ENCODE assay signal across 1 cellular context in the genomic region with DNA sequence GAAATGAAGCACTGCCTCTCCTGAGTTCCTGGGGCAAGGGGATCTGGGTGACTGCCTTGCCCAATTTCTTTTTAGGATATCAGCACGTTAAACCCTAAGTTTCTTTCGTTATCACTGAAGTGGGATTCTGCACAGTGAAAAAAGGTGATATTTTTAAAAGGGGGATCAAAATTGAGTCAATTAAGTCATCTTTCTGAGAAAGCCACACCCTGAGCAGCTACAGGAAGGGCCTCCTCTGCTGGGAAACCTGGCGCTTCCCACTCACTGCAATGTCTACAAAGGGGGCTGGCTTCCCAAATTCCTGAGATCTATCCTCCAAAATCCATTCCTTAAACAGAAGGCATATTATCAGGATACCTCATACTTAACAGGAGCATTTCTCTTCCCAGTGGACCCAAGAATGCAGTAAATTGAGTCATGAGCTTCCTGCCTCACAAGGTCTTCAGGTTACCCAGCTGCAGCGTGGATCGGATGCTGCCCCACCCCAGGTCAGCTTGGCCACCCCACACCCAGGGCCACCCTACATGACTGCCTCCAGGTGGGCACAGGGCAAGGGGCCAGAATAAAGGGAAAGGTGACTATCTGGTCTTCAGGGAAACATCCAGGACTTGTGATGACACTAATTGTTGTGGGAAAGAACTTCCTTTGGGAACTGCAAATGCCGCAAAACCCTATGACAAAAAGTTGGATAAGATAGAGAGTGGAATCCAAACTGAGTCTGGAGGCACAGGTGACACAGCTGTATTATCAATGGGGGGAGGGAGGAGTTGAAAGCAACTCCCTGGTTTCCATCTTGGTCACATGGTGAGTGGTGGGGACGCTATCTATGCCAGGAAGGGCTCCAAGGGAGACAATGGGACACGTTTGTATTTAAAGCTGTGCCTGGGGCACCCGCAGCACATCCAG.
TF ChIP-seq lines count a peak whose summit lies in the region.

No MANE protein-coding gene starts in this region.

TF ChIP-seq in IMR-90, 13 proteins besides CTCF, POLR2A, EP300 and RAD21:
- TF ChIP-seq NFE2L2 (IDR thresholded peaks at IDR 0.05; ENCODE audit: low read depth, low read length) (no peak), MAFK (IDR thresholded peaks at IDR 0.05; ENCODE audit: low read depth, low read length) (no peak), MXI1 (IDR thresholded peaks at IDR 0.05; ENCODE audit: borderline replicate concordance, low read depth, low read length) (no peak), CHD1 (IDR thresholded peaks at IDR 0.05; ENCODE audit: low read depth, low read length) (no peak), SMC3 (IDR thresholded peaks at IDR 0.05; ENCODE audit: low read depth, low read length) (no peak), RCOR1 (IDR thresholded peaks at IDR 0.05; ENCODE audit: insufficient replicate concordance, low read length) (no peak), BHLHE40 (IDR thresholded peaks at IDR 0.05; ENCODE audit: low read depth, low read length) (no peak), FOS (IDR thresholded peaks at IDR 0.05; ENCODE audit: low read depth, low read length) (no peak), CEBPB (IDR thresholded peaks at IDR 0.05; ENCODE audit: low read depth, low read length) (no peak), RFX5 (IDR thresholded peaks at IDR 0.05; ENCODE audit: low read depth, low read length) (no peak), MAZ (IDR thresholded peaks at IDR 0.05; ENCODE audit: borderline replicate concordance, low read depth, low read length) (no peak)
- TF ChIP-seq, protein P1, sequence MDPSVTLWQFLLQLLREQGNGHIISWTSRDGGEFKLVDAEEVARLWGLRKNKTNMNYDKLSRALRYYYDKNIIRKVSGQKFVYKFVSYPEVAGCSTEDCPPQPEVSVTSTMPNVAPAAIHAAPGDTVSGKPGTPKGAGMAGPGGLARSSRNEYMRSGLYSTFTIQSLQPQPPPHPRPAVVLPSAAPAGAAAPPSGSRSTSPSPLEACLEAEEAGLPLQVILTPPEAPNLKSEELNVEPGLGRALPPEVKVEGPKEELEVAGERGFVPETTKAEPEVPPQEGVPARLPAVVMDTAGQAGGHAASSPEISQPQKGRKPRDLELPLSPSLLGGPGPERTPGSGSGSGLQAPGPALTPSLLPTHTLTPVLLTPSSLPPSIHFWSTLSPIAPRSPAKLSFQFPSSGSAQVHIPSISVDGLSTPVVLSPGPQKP (IDR thresholded peaks at IDR 0.05; ENCODE audit: borderline replicate concordance, low read depth, low read length): no peak
- TF ChIP-seq, protein P2, sequence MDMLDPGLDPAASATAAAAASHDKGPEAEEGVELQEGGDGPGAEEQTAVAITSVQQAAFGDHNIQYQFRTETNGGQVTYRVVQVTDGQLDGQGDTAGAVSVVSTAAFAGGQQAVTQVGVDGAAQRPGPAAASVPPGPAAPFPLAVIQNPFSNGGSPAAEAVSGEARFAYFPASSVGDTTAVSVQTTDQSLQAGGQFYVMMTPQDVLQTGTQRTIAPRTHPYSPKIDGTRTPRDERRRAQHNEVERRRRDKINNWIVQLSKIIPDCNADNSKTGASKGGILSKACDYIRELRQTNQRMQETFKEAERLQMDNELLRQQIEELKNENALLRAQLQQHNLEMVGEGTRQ (IDR thresholded peaks at IDR 0.05; ENCODE audit: low read depth, low read length): no peak
TF ChIP-seq in IMR-90: peak in this region for 0.
